In genomic region chr12:92544321-92544720, GRCh38 we compare ENCODE assay signal across 19 cellular contexts.
DNase-seq lines count a peak whose midpoint lies in the region; ATAC-seq and TF ChIP-seq lines count a peak whose summit lies in the region.
"Had no signal": no experiment of that assay in that cellular context is flagged by ENCODE, and none has a peak within 500 bp of the region (broad histone marks: within the 10 kb centered on the region; RNA-seq: fewer than 3 reads in every experiment).

No MANE protein-coding gene starts in this region.

- TF ChIP-seq EP300 in stomach (IDR thresholded peaks at IDR 0.05), result no peak

- no peak for ATAC-seq in GM18498 (IDR thresholded peaks at IDR 0.05; ENCODE audit: unreplicated experiment)
- ATAC-seq: left cardiac atrium; stimulated activated naive B cell treated with anti-CD40 and anti-IgM and Interleukin-4, amounts not matched to agents 10 μg/mL and 1 μg/mL and 100 μg/mL, for 72 hours had no signal

- peaks cover 0 to 2% (median 0%) of the 10 kb centered on the region in 3 donors for H3K27me3 Mint-ChIP-seq in immature natural killer cell (ENCODE audit: low read depth in 3 of 3)
- H3K27me3 Mint-ChIP-seq: activated CD4-positive, alpha-beta memory T cell treated with anti-CD3 and anti-CD28 coated beads for 36 hours; activated naive CD8-positive, alpha-beta T cell treated with anti-CD3 and anti-CD28 coated beads, Interleukin-2, amount 10 ng/mL, durations not matched to agents 7 days and 5 days; stimulated activated naive B cell treated with anti-CD40 and anti-IgM and Interleukin-4, amounts not matched to agents 10 μg/mL and 1 μg/mL and 100 μg/mL, for 72 hours had no signal

- H3K4me1 Mint-ChIP-seq in immature natural killer cell, result peaks cover 51 to 54% of the 10 kb centered on the region in 2 donors

- BruUV-seq in PC-9 (replicated peaks; lab: Mats Ljungman, UMichigan), result no TSS peak

- peaks cover 46% of the 10 kb centered on the region for H3K4me1 ChIP-seq in PC-9 (replicated peaks; ENCODE audit: insufficient read depth)
- H3K4me1 ChIP-seq in stomach, result peaks cover 32 to 85% (median 49%) of the 10 kb centered on the region in 4 donors
- H3K4me1 ChIP-seq: prostate gland, uterus had no signal

- H3K4me2 ChIP-seq in PC-9, result peak overlapping the region; percentile 61; the same call in 1 of the 2 replicates

- 54 to 81% (median 58%) methylated on average over 6 of the region's 6 CpGs for WGBS in stomach, 5 donors

- peak overlapping the region; percentile 20 to 94 (median 82) for H3K27ac Mint-ChIP-seq in immature natural killer cell
- H3K27ac Mint-ChIP-seq: activated CD4-positive, alpha-beta memory T cell treated with anti-CD3 and anti-CD28 coated beads for 36 hours; activated naive CD8-positive, alpha-beta T cell treated with anti-CD3 and anti-CD28 coated beads, Interleukin-2, amount 10 ng/mL, durations not matched to agents 7 days and 5 days had no signal

- H2AFZ ChIP-seq in PC-9, result no peak overlapping the region

- no peaks in the 10 kb centered on the region for H3K79me2 ChIP-seq in PC-9 (ENCODE audit: low read depth)

- peaks cover 0 to 4% (median 0%) of the 10 kb centered on the region in 6 donors for H3K9me3 Mint-ChIP-seq in immature natural killer cell

- CTCF ChIA-PET in PC-9 (lab: Charles Lee), result no interaction called here

- no peaks in the 10 kb centered on the region for H3K36me3 ChIP-seq in PC-9 (ENCODE audit: low read depth)
- no peaks in the 10 kb centered on the region for H3K36me3 ChIP-seq in stomach
- H3K36me3 ChIP-seq: prostate gland, uterus had no signal

- no peaks in the 10 kb centered on the region for H4K20me1 ChIP-seq in PC-9 (ENCODE audit: insufficient read depth)

- no peak for TF ChIP-seq CTCF in PC-9 (conservative IDR thresholded peaks at IDR 0.05)
- TF ChIP-seq CTCF in stomach (IDR thresholded peaks at IDR 0.05), result no peak

- POLR2A ChIA-PET in PC-9 (lab: Charles Lee; ENCODE audit: unreplicated experiment), result no interaction called here

- TF ChIP-seq POLR2A in stomach (IDR thresholded peaks at IDR 0.05), result no peak

- H3K4me3 Mint-ChIP-seq in immature natural killer cell, result peak overlapping the region in 3 of 5 donors; percentile 15 to 64 (median 35)
- H3K4me3 Mint-ChIP-seq: activated CD4-positive, alpha-beta memory T cell treated with anti-CD3 and anti-CD28 coated beads for 36 hours; activated naive CD8-positive, alpha-beta T cell treated with anti-CD3 and anti-CD28 coated beads, Interleukin-2, amount 10 ng/mL, durations not matched to agents 7 days and 5 days; stimulated activated naive B cell treated with anti-CD40 and anti-IgM and Interleukin-4, amounts not matched to agents 10 μg/mL and 1 μg/mL and 100 μg/mL, for 72 hours had no signal

- H3K4me3 ChIP-seq in PC-9 (no peak overlapping the region), stomach (no peak overlapping the region)
- H3K4me3 ChIP-seq: prostate gland, uterus had no signal

- no peaks in the 10 kb centered on the region for H3K9me2 ChIP-seq in PC-9 (ENCODE audit: insufficient read depth)

- DNase-seq in NCI-H510A treated with DMSO at 0.1 percent for 48 hours (lab: John Stamatoyannopoulos, UW) (peak; percentile 19), NCI-H510A (lab: John Stamatoyannopoulos, UW) (no peak), PC-9 (no peak), immature natural killer cell (no peak), stomach (no peak), ecto neural progenitor cell (ENCODE audit: low spot score) (no peak), SHP77 (lab: John Stamatoyannopoulos, UW) (no peak)
- DNase-seq: activated CD4-positive, alpha-beta memory T cell treated with anti-CD3 and anti-CD28 coated beads for 36 hours; activated naive CD8-positive, alpha-beta T cell treated with anti-CD3 and anti-CD28 coated beads, Interleukin-2, amount 10 ng/mL, durations not matched to agents 7 days and 5 days; activated T-cell treated with anti-CD3 and anti-CD28 coated beads, Interleukin-2, amount 50 U/mL, for 48 hours; effector CD4-positive, alpha-beta T cell; left cardiac atrium; NCI-H2029; NCI-H82; stimulated activated naive B cell treated with anti-CD40 and anti-IgM and Interleukin-4, amounts not matched to agents 10 μg/mL and 1 μg/mL and 100 μg/mL, for 72 hours; SW 1271; uterus had no signal

- intact Hi-C loops in PC-9 (cut with micrococcal nuclease; ENCODE audit: unreplicated experiment) (no loop called here), stomach (cut with DNase I; ENCODE audit: low total_unique reads) (no loop called here)

- H3K27me3 ChIP-seq in PC-9 (ENCODE audit: insufficient read depth, low read depth) (no peaks in the 10 kb centered on the region), stomach (no peaks in the 10 kb centered on the region)
- H3K27me3 ChIP-seq: uterus had no signal

- H3F3A ChIP-seq in PC-9 (ENCODE audit: insufficient read depth, low read depth), result peaks cover 23% of the 10 kb centered on the region

- H3K36me3 Mint-ChIP-seq in immature natural killer cell, result peaks cover 0 to 22% (median 4%) of the 10 kb centered on the region in 3 donors

- H3K27ac ChIP-seq in PC-9 (peak overlapping the region; percentile 85), stomach (peak overlapping the region; percentile 58 to 96 (median 79))
- H3K27ac ChIP-seq: prostate gland had no signal

- H3K9me3 ChIP-seq in PC-9 (ENCODE audit: insufficient read depth, low read depth) (0 out of 2 replicates have a peak, but pooled peaks cover 3% of the 10 kb centered on the region), stomach (no peaks in the 10 kb centered on the region)
- H3K9me3 ChIP-seq: prostate gland, uterus had no signal
